ENCODE assay signal across 24 cellular contexts in the genomic region with DNA sequence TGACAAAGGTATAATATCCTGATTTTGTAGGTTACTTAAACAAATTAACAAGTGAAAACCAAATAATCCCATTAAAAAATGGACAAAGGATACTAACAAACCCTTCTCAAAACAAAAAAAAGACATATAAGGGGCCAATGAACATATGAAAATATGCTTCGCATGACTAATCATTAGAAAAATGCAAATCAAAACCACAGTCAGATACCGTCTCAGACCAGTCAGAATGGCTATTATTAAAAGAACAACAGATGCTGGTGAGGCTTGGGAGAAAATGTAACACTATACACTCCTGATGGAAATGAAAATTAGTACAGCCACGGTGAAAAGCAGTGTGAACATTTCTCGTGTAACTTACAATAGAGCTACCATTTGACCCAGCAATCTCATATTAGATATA.
DNase-seq lines count a peak whose midpoint lies in the region; ATAC-seq and TF ChIP-seq lines count a peak whose summit lies in the region.
"Had no signal": no experiment of that assay in that cellular context is flagged by ENCODE, and none has a peak within 500 bp of the region (broad histone marks: within the 10 kb centered on the region; RNA-seq: fewer than 3 reads in every experiment).

No MANE protein-coding gene starts in this region.

- no peaks in the 10 kb centered on the region for H3K36me3 Mint-ChIP-seq in neural progenitor cell
- H3K36me3 Mint-ChIP-seq: activated naive CD8-positive, alpha-beta T cell treated with anti-CD3 and anti-CD28 coated beads, Interleukin-2, amount 10 ng/mL, durations not matched to agents 7 days and 5 days; IgD-negative memory B cell; stimulated activated memory B cell treated with anti-CD40 and anti-IgM and Interleukin-4, amounts not matched to agents 10 μg/mL and 1 μg/mL and 100 μg/mL, for 72 hours had no signal

- H4K20me1 ChIP-seq in neural progenitor cell (ENCODE audit: low read depth) = no peaks in the 10 kb centered on the region

- H3K4me2 ChIP-seq in neural progenitor cell = no peak overlapping the region

- H3K27me3 ChIP-seq in neural progenitor cell = no peaks in the 10 kb centered on the region
- H3K27me3 ChIP-seq: BE2C, tibial artery had no signal

- H3K4me1 Mint-ChIP-seq in neural progenitor cell = no peaks in the 10 kb centered on the region
- H3K4me1 Mint-ChIP-seq: activated naive CD8-positive, alpha-beta T cell treated with anti-CD3 and anti-CD28 coated beads, Interleukin-2, amount 10 ng/mL, durations not matched to agents 7 days and 5 days; central memory CD8-positive, alpha-beta T cell; IgD-negative memory B cell; stimulated activated memory B cell treated with anti-CD40 and anti-IgM and Interleukin-4, amounts not matched to agents 10 μg/mL and 1 μg/mL and 100 μg/mL, for 72 hours; WTC11 had no signal

- no peak overlapping the region for H3K4me3 ChIP-seq in neural progenitor cell
- H3K4me3 ChIP-seq: tibial artery had no signal

- H3K27ac ChIP-seq in neural progenitor cell = no peak overlapping the region

- no peaks in the 10 kb centered on the region for H3K27me3 Mint-ChIP-seq in neural progenitor cell (ENCODE audit: insufficient read depth, low read depth)
- H3K27me3 Mint-ChIP-seq: activated naive CD8-positive, alpha-beta T cell treated with anti-CD3 and anti-CD28 coated beads, Interleukin-2, amount 10 ng/mL, durations not matched to agents 7 days and 5 days; central memory CD8-positive, alpha-beta T cell; IgD-negative memory B cell; stimulated activated memory B cell treated with anti-CD40 and anti-IgM and Interleukin-4, amounts not matched to agents 10 μg/mL and 1 μg/mL and 100 μg/mL, for 72 hours had no signal

- H3K9me3 Mint-ChIP-seq in neural progenitor cell = peaks cover 11% of the 10 kb centered on the region

- no peak overlapping the region for H3K9ac ChIP-seq in neural progenitor cell

- H3K36me3 ChIP-seq in neural progenitor cell = no peaks in the 10 kb centered on the region
- H3K36me3 ChIP-seq: BE2C, tibial artery had no signal

- no peaks in the 10 kb centered on the region for H3K9me3 ChIP-seq in neural progenitor cell (ENCODE audit: low read depth)
- H3K9me3 ChIP-seq: BE2C, tibial artery had no signal

- H3K27ac Mint-ChIP-seq in neural progenitor cell = no peak overlapping the region
- H3K27ac Mint-ChIP-seq: activated naive CD8-positive, alpha-beta T cell treated with anti-CD3 and anti-CD28 coated beads, Interleukin-2, amount 10 ng/mL, durations not matched to agents 7 days and 5 days; activated T-helper 1 cell treated with anti-CD3 and anti-CD28 coated beads, Interleukin-12 subunit alpha, Interleukin-12 subunit beta, Interleukin-2, Interleukin-4 antibody, amounts not matched to agents 30 ng/mL and 10 ng/mL and 1 ng/mL, durations not matched to agents 14 hours and 24 hours and 36 hours; IgD-negative memory B cell; stimulated activated memory B cell treated with anti-CD40 and anti-IgM and Interleukin-4, amounts not matched to agents 10 μg/mL and 1 μg/mL and 100 μg/mL, for 72 hours; WTC11 had no signal

- ATAC-seq in HG02852 (IDR thresholded peaks at IDR 0.05; ENCODE audit: unreplicated experiment) = no peak
- ATAC-seq: left colon; stimulated activated memory B cell treated with anti-CD40 and anti-IgM and Interleukin-4, amounts not matched to agents 10 μg/mL and 1 μg/mL and 100 μg/mL, for 72 hours; WTC11 had no signal

- no peaks in the 10 kb centered on the region for H3K79me2 ChIP-seq in neural progenitor cell (ENCODE audit: low read depth)

- no peaks in the 10 kb centered on the region for H3F3A ChIP-seq in neural progenitor cell (ENCODE audit: low read depth)

- H3K4me1 ChIP-seq in neural progenitor cell = no peaks in the 10 kb centered on the region
- H3K4me1 ChIP-seq: BE2C had no signal

- peak; percentile 7 to 76 for DNase-seq in NCI-H524 (lab: John Stamatoyannopoulos, UW)
- DNase-seq in NCI-H524 treated with DMSO at 0.1 percent for 48 hours (lab: John Stamatoyannopoulos, UW) = no peak
- peak; percentile 74 for DNase-seq in astrocyte of the hippocampus (ENCODE audit: low read depth, low spot score)
- DNase-seq in fibroblast of the conjunctiva (ENCODE audit: low read depth) = peak; percentile 40
- peak; percentile 32 for DNase-seq in stromal cell of bone marrow (ENCODE audit: low read depth)
- no peak for DNase-seq in epidermal melanocyte (ENCODE audit: insufficient read length, low spot score)
- no peak for DNase-seq in neural progenitor cell (ENCODE audit: low spot score)
- DNase-seq: 8988T; activated naive CD8-positive, alpha-beta T cell treated with anti-CD3 and anti-CD28 coated beads, Interleukin-2, amount 10 ng/mL, durations not matched to agents 7 days and 5 days; BE2C; Calu3; effector memory CD4-positive, alpha-beta T cell; foreskin melanocyte; left colon; NCI-H2081 treated with DMSO at 0.1 percent for 48 hours; NCI-H774; OCI-M1; tibial artery had no signal

- TF ChIP-seq CTCF in neural progenitor cell (IDR thresholded peaks at IDR 0.05) = no peak

- H2AFZ ChIP-seq in neural progenitor cell (replicated peaks) = no peak overlapping the region

- no peak overlapping the region for H3K4me3 Mint-ChIP-seq in neural progenitor cell
- H3K4me3 Mint-ChIP-seq: activated naive CD8-positive, alpha-beta T cell treated with anti-CD3 and anti-CD28 coated beads, Interleukin-2, amount 10 ng/mL, durations not matched to agents 7 days and 5 days; activated T-helper 1 cell treated with anti-CD3 and anti-CD28 coated beads, Interleukin-12 subunit alpha, Interleukin-12 subunit beta, Interleukin-2, Interleukin-4 antibody, amounts not matched to agents 30 ng/mL and 10 ng/mL and 1 ng/mL, durations not matched to agents 14 hours and 24 hours and 36 hours; central memory CD8-positive, alpha-beta T cell; IgD-negative memory B cell; stimulated activated memory B cell treated with anti-CD40 and anti-IgM and Interleukin-4, amounts not matched to agents 10 μg/mL and 1 μg/mL and 100 μg/mL, for 72 hours; WTC11 had no signal

Comparison
In these comparisons a context has a peak if more than half of its experiments do, and no peak if none do; other contexts are left out.
1. DNase-seq: peak in NCI-H524 (2 of 2), astrocyte of the hippocampus (single experiment), fibroblast of the conjunctiva (single experiment) and stromal cell of bone marrow (single experiment); none in NCI-H524 treated with DMSO at 0.1 percent for 48 hours (single experiment), epidermal melanocyte (single experiment) and neural progenitor cell (single experiment).